In genomic region chr1:228784191-228784590, GRCh38 we compare ENCODE assay signal across 1 cellular context.
TF ChIP-seq lines count a peak whose summit lies in the region.

No MANE protein-coding gene starts in this region.

TF ChIP-seq in A549, 52 proteins besides CTCF, POLR2A, EP300 and RAD21 (continued from another document):
- TF ChIP-seq TFCP2L1 (CRISPR knock-in tag; IDR thresholded peaks at IDR 0.05) (no peak), MAFK (IDR thresholded peaks at IDR 0.05; ENCODE audit: partially characterized antibody) (no peak), ESRRA (IDR thresholded peaks at IDR 0.05; ENCODE audit: borderline replicate concordance, low read length) (no peak), MAZ (IDR thresholded peaks at IDR 0.05; ENCODE audit: borderline replicate concordance, low read depth, low read length) (no peak), FOSB (CRISPR knock-in tag; IDR thresholded peaks at IDR 0.05) (no peak), JUNB (IDR thresholded peaks at IDR 0.05) (no peak), CHD2 (IDR thresholded peaks at IDR 0.05; ENCODE audit: low read length, partially characterized antibody) (no peak), NPAS2 (CRISPR knock-in tag; IDR thresholded peaks at IDR 0.05; ENCODE audit: borderline replicate concordance) (no peak), GATA3 (IDR thresholded peaks at IDR 0.05; ENCODE audit: borderline replicate concordance) (no peak), HOXB13 (CRISPR knock-in tag; IDR thresholded peaks at IDR 0.05; ENCODE audit: low read depth) (no peak), BHLHE40 (IDR thresholded peaks at IDR 0.05; ENCODE audit: low read depth, low read length) (no peak)
- TF ChIP-seq, protein P1, sequence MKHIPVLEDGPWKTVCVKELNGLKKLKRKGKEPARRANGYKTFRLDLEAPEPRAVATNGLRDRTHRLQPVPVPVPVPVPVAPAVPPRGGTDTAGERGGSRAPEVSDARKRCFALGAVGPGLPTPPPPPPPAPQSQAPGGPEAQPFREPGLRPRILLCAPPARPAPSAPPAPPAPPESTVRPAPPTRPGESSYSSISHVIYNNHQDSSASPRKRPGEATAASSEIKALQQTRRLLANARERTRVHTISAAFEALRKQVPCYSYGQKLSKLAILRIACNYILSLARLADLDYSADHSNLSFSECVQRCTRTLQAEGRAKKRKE (CRISPR knock-in tag; IDR thresholded peaks at IDR 0.05; ENCODE audit: low read depth) = no peak
